In the genomic region with DNA sequence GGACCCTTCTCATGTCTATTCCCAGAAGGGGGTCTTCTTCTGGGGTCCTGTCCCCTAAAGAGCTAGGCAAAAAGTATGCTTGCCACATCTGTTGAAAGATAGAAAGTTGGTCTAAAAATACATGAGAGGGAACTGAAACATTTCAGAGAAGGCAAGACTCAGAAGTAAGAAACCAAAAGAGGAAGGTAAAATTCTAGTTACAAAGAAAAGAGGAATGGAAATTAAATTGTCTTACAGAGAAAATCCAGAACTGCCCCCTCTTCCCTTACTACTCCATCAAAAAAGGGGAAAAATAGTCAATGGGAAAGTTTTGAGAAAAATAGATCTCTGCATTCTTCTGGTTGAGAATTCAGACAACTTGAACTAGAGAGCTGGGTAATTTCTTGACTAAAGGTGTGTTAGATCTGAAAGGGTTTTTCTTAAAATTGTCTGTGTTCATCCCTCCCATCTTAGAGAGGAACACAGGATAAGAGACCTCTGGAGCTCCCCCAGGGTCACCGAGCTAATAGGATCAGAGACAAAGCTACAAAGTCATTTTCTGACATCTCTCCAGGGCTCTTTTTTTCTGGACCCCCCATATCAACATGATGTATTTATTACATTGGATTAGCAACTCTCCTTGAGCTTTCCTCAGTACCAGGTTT, we compare ENCODE assay signal across 20 cellular contexts. TPM values are rescaled to one million over a fixed set of nuclear protein-coding genes. Genes with fewer than 3 reads are reported as not detected.
DNase-seq lines count a peak whose midpoint lies in the region; ATAC-seq and FAIRE-seq lines count a peak whose summit lies in the region.
"Had no signal": no experiment of that assay in that cellular context is flagged by ENCODE, and none has a peak within 500 bp of the region (broad histone marks: within the 10 kb centered on the region; RNA-seq: fewer than 3 reads in every experiment).

No MANE protein-coding gene starts in this region.

- no peaks in the 10 kb centered on the region for H3K36me3 Mint-ChIP-seq in stimulated activated memory B cell treated with anti-CD40 and anti-IgM and Interleukin-4, amounts not matched to agents 10 μg/mL and 1 μg/mL and 100 μg/mL, for 72 hours
- peaks cover 4% of the 10 kb centered on the region for H3K36me3 Mint-ChIP-seq in activated T-helper 2 cell treated with anti-CD3 and anti-CD28 coated beads, Interferon-gamma antibody, Interleukin-2, Interleukin-4, amounts not matched to agents 10 μg/mL and 5 μg/mL and 100 μg/mL, durations not matched to agents 14 hours and 24 hours and 36 hours (ENCODE audit: low read depth)

- FAIRE-seq in GM18507 (lab: Jason Lieb, UNC) = peak; percentile 87
- FAIRE-seq: endothelial cell of umbilical vein, frontal cortex had no signal

- H3K9me3 Mint-ChIP-seq in stimulated activated memory B cell treated with anti-CD40 and anti-IgM and Interleukin-4, amounts not matched to agents 10 μg/mL and 1 μg/mL and 100 μg/mL, for 72 hours = peaks cover 11% of the 10 kb centered on the region
- H3K9me3 Mint-ChIP-seq in activated T-helper 2 cell treated with anti-CD3 and anti-CD28 coated beads, Interferon-gamma antibody, Interleukin-2, Interleukin-4, amounts not matched to agents 10 μg/mL and 5 μg/mL and 100 μg/mL, durations not matched to agents 14 hours and 24 hours and 36 hours = peaks cover 17% of the 10 kb centered on the region

- ATAC-seq in stimulated activated memory B cell treated with anti-CD40 and anti-IgM and Interleukin-4, amounts not matched to agents 10 μg/mL and 1 μg/mL and 100 μg/mL, for 72 hours = peak; percentile 75
- no peak for ATAC-seq in GM21360 (IDR thresholded peaks at IDR 0.05; ENCODE audit: unreplicated experiment)
- ATAC-seq: left ventricle myocardium superior had no signal

- intact Hi-C loops in activated T-helper 2 cell treated with anti-CD3 and anti-CD28 coated beads, Interferon-gamma antibody, Interleukin-2, Interleukin-4, amounts not matched to agents 10 μg/mL and 5 μg/mL and 100 μg/mL, durations not matched to agents 14 hours and 24 hours and 36 hours (cut with micrococcal nuclease) = no loop called here

- H3K27me3 Mint-ChIP-seq in stimulated activated memory B cell treated with anti-CD40 and anti-IgM and Interleukin-4, amounts not matched to agents 10 μg/mL and 1 μg/mL and 100 μg/mL, for 72 hours = no peaks in the 10 kb centered on the region
- H3K27me3 Mint-ChIP-seq in activated T-helper 2 cell treated with anti-CD3 and anti-CD28 coated beads, Interferon-gamma antibody, Interleukin-2, Interleukin-4, amounts not matched to agents 10 μg/mL and 5 μg/mL and 100 μg/mL, durations not matched to agents 14 hours and 24 hours and 36 hours (ENCODE audit: low read depth) = peaks cover 52% of the 10 kb centered on the region

- peaks cover 42% of the 10 kb centered on the region for H3K4me1 Mint-ChIP-seq in stimulated activated memory B cell treated with anti-CD40 and anti-IgM and Interleukin-4, amounts not matched to agents 10 μg/mL and 1 μg/mL and 100 μg/mL, for 72 hours
- H3K4me1 Mint-ChIP-seq in activated T-helper 2 cell treated with anti-CD3 and anti-CD28 coated beads, Interferon-gamma antibody, Interleukin-2, Interleukin-4, amounts not matched to agents 10 μg/mL and 5 μg/mL and 100 μg/mL, durations not matched to agents 14 hours and 24 hours and 36 hours (ENCODE audit: low read depth) = no peaks in the 10 kb centered on the region

- in situ Hi-C loops in KBM-7 (cut with MboI; ENCODE audit: low pct_unique_long_range_greater_than_20kb, low sequenced_read_pairs) = no loop called here

- peak overlapping the region; percentile 80 for H3K27ac Mint-ChIP-seq in stimulated activated memory B cell treated with anti-CD40 and anti-IgM and Interleukin-4, amounts not matched to agents 10 μg/mL and 1 μg/mL and 100 μg/mL, for 72 hours
- H3K27ac Mint-ChIP-seq in activated T-helper 2 cell treated with anti-CD3 and anti-CD28 coated beads, Interferon-gamma antibody, Interleukin-2, Interleukin-4, amounts not matched to agents 10 μg/mL and 5 μg/mL and 100 μg/mL, durations not matched to agents 14 hours and 24 hours and 36 hours = no peak overlapping the region

- H3K4me3 Mint-ChIP-seq in stimulated activated memory B cell treated with anti-CD40 and anti-IgM and Interleukin-4, amounts not matched to agents 10 μg/mL and 1 μg/mL and 100 μg/mL, for 72 hours = peak overlapping the region; percentile 40
- no peak overlapping the region for H3K4me3 Mint-ChIP-seq in activated T-helper 2 cell treated with anti-CD3 and anti-CD28 coated beads, Interferon-gamma antibody, Interleukin-2, Interleukin-4, amounts not matched to agents 10 μg/mL and 5 μg/mL and 100 μg/mL, durations not matched to agents 14 hours and 24 hours and 36 hours (ENCODE audit: low read depth)

- DNase-seq in GM18507 (ENCODE audit: extremely low spot score, insufficient read length, low read depth) (no peak), KBM-7 (peak; percentile 29), SIG-M5 (lab: John Stamatoyannopoulos, UW) (peak; percentile 77), NCI-H2227 treated with DMSO at 0.1 percent for 48 hours (lab: John Stamatoyannopoulos, UW) (no peak)
- no peak for DNase-seq in activated T-helper 2 cell treated with anti-CD3 and anti-CD28 coated beads, Interferon-gamma antibody, Interleukin-2, Interleukin-4, amounts not matched to agents 10 μg/mL and 5 μg/mL and 100 μg/mL, durations not matched to agents 14 hours and 24 hours and 36 hours (ENCODE audit: low spot score)
- DNase-seq: activated CD8-positive, alpha-beta memory T cell treated with anti-CD3 and anti-CD28 coated beads, Interleukin-2, amount 50 U/mL, for 4 hours; activated naive CD4-positive, alpha-beta T cell treated with Interleukin-2 at 50 U/mL for 16 hours; colonic mucosa; DMS79 treated with DMSO at 0.1 percent for 48 hours; IMR-90; left ventricle myocardium superior; NCI-H2171 treated with DMSO at 0.1 percent for 48 hours; NK-92 treated with Interleukin-12 subunit alpha and Interleukin-12 subunit beta, amount 100 ng/mL, for 24 hours; SHP77; stimulated activated naive CD4-positive, alpha-beta T cell; upper lobe of left lung had no signal

RNA-seq across cellular contexts. Expression of a gene that starts 32.3 kb away (rescaled TPM):
- total RNA-seq in activated T-helper 2 cell treated with anti-CD3 and anti-CD28 coated beads, Interferon-gamma antibody, Interleukin-2, Interleukin-4, amounts not matched to agents 10 μg/mL and 5 μg/mL and 100 μg/mL, durations not matched to agents 14 hours and 24 hours and 36 hours = 1.1 TPM in 2 replicates
- total RNA-seq: endothelial cell of umbilical vein, IMR-90 had no signal

RNA-seq across cellular contexts. Expression of a gene that starts 49.2 kb away (rescaled TPM):
- total RNA-seq in activated T-helper 2 cell treated with anti-CD3 and anti-CD28 coated beads, Interferon-gamma antibody, Interleukin-2, Interleukin-4, amounts not matched to agents 10 μg/mL and 5 μg/mL and 100 μg/mL, durations not matched to agents 14 hours and 24 hours and 36 hours = 0.30 and 0.46 TPM in 2 replicates
- total RNA-seq: endothelial cell of umbilical vein, IMR-90 had no signal

Comparison
In these comparisons a context has a peak if more than half of its experiments do, and no peak if none do; other contexts are left out.
1. DNase-seq: peak in KBM-7 (single experiment) and SIG-M5 (single experiment); none in GM18507 (single experiment), NCI-H2227 treated with DMSO at 0.1 percent for 48 hours (single experiment) and activated T-helper 2 cell treated with anti-CD3 and anti-CD28 coated beads, Interferon-gamma antibody, Interleukin-2, Interleukin-4, amounts not matched to agents 10 μg/mL and 5 μg/mL and 100 μg/mL, durations not matched to agents 14 hours and 24 hours and 36 hours (single experiment).